1 cellular context compared by ENCODE assay signal in the genomic region with DNA sequence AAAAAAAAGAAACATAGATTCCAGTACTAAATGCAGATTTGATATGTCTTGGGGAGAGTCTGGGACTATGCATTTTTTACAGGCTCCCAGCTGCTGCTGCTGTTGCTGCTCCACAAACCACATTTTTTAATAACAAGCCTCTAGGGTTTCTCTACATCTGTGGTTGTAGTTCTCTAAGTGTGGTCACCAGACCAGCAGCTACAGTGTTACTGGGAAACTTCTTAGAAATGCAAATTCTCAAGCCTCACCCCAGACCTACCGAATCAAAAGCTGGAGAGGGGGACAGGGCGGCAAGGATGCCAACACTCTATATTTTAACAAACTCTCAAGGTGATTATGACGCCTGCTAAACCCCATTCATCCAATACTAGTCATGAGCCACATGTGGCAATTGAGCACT.
TF ChIP-seq lines count a peak whose summit lies in the region.

No MANE protein-coding gene starts in this region.

TF ChIP-seq in GM12878, 131 proteins besides CTCF, POLR2A, EP300 and RAD21 (continued from another document and continues in another):
- peak; percentile 36 for TF ChIP-seq MEF2B (IDR thresholded peaks at IDR 0.05; ENCODE audit: partially characterized antibody, poor library complexity, severe bottlenecking)
- no peak for TF ChIP-seq TAF1 (IDR thresholded peaks at IDR 0.05; ENCODE audit: borderline replicate concordance, low read depth, low read length)
- no peak for TF ChIP-seq ATF7 (IDR thresholded peaks at IDR 0.05; ENCODE audit: low read depth)
- TF ChIP-seq, protein P1, sequence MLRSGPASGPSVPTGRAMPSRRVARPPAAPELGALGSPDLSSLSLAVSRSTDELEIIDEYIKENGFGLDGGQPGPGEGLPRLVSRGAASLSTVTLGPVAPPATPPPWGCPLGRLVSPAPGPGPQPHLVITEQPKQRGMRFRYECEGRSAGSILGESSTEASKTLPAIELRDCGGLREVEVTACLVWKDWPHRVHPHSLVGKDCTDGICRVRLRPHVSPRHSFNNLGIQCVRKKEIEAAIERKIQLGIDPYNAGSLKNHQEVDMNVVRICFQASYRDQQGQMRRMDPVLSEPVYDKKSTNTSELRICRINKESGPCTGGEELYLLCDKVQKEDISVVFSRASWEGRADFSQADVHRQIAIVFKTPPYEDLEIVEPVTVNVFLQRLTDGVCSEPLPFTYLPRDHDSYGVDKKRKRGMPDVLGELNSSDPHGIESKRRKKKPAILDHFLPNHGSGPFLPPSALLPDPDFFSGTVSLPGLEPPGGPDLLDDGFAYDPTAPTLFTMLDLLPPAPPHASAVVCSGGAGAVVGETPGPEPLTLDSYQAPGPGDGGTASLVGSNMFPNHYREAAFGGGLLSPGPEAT (IDR thresholded peaks at IDR 0.05; ENCODE audit: low read depth) = peak; percentile 9; the same call in 1 of the 2 replicates
- TF ChIP-seq POU2F2 (IDR thresholded peaks at IDR 0.05; ENCODE audit: borderline replicate concordance, low read depth, low read length) = peak; percentile 72; the same call in 2 of the 3 replicates
- TF ChIP-seq, protein P2, sequence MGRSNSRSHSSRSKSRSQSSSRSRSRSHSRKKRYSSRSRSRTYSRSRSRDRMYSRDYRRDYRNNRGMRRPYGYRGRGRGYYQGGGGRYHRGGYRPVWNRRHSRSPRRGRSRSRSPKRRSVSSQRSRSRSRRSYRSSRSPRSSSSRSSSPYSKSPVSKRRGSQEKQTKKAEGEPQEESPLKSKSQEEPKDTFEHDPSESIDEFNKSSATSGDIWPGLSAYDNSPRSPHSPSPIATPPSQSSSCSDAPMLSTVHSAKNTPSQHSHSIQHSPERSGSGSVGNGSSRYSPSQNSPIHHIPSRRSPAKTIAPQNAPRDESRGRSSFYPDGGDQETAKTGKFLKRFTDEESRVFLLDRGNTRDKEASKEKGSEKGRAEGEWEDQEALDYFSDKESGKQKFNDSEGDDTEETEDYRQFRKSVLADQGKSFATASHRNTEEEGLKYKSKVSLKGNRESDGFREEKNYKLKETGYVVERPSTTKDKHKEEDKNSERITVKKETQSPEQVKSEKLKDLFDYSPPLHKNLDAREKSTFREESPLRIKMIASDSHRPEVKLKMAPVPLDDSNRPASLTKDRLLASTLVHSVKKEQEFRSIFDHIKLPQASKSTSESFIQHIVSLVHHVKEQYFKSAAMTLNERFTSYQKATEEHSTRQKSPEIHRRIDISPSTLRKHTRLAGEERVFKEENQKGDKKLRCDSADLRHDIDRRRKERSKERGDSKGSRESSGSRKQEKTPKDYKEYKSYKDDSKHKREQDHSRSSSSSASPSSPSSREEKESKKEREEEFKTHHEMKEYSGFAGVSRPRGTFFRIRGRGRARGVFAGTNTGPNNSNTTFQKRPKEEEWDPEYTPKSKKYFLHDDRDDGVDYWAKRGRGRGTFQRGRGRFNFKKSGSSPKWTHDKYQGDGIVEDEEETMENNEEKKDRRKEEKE (IDR thresholded peaks at IDR 0.05) = no peak
- no peak for TF ChIP-seq ZSCAN29 (IDR thresholded peaks at IDR 0.05)
- no peak for TF ChIP-seq WRNIP1 (IDR thresholded peaks at IDR 0.05; ENCODE audit: borderline replicate concordance, low read depth, low read length)
- no peak for TF ChIP-seq CHD1 (IDR thresholded peaks at IDR 0.05; ENCODE audit: low read depth, low read length)
- peak; percentile 41; the same call in 1 of the 2 replicates for TF ChIP-seq TCF12 (IDR thresholded peaks at IDR 0.05; ENCODE audit: low read depth, low read length)
- no peak for TF ChIP-seq TARDBP (IDR thresholded peaks at IDR 0.05; ENCODE audit: borderline replicate concordance)
- TF ChIP-seq, protein P3, sequence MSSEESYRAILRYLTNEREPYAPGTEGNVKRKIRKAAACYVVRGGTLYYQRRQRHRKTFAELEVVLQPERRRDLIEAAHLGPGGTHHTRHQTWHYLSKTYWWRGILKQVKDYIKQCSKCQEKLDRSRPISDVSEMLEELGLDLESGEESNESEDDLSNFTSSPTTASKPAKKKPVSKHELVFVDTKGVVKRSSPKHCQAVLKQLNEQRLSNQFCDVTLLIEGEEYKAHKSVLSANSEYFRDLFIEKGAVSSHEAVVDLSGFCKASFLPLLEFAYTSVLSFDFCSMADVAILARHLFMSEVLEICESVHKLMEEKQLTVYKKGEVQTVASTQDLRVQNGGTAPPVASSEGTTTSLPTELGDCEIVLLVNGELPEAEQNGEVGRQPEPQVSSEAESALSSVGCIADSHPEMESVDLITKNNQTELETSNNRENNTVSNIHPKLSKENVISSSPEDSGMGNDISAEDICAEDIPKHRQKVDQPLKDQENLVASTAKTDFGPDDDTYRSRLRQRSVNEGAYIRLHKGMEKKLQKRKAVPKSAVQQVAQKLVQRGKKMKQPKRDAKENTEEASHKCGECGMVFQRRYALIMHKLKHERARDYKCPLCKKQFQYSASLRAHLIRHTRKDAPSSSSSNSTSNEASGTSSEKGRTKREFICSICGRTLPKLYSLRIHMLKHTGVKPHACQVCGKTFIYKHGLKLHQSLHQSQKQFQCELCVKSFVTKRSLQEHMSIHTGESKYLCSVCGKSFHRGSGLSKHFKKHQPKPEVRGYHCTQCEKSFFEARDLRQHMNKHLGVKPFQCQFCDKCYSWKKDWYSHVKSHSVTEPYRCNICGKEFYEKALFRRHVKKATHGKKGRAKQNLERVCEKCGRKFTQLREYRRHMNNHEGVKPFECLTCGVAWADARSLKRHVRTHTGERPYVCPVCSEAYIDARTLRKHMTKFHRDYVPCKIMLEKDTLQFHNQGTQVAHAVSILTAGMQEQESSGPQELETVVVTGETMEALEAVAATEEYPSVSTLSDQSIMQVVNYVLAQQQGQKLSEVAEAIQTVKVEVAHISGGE (CRISPR knock-in tag; IDR thresholded peaks at IDR 0.05) = no peak
- TF ChIP-seq RCOR1 (conservative IDR thresholded peaks at IDR 0.05; ENCODE audit: low read depth, low read length) = no peak
- TF ChIP-seq, protein P4, sequence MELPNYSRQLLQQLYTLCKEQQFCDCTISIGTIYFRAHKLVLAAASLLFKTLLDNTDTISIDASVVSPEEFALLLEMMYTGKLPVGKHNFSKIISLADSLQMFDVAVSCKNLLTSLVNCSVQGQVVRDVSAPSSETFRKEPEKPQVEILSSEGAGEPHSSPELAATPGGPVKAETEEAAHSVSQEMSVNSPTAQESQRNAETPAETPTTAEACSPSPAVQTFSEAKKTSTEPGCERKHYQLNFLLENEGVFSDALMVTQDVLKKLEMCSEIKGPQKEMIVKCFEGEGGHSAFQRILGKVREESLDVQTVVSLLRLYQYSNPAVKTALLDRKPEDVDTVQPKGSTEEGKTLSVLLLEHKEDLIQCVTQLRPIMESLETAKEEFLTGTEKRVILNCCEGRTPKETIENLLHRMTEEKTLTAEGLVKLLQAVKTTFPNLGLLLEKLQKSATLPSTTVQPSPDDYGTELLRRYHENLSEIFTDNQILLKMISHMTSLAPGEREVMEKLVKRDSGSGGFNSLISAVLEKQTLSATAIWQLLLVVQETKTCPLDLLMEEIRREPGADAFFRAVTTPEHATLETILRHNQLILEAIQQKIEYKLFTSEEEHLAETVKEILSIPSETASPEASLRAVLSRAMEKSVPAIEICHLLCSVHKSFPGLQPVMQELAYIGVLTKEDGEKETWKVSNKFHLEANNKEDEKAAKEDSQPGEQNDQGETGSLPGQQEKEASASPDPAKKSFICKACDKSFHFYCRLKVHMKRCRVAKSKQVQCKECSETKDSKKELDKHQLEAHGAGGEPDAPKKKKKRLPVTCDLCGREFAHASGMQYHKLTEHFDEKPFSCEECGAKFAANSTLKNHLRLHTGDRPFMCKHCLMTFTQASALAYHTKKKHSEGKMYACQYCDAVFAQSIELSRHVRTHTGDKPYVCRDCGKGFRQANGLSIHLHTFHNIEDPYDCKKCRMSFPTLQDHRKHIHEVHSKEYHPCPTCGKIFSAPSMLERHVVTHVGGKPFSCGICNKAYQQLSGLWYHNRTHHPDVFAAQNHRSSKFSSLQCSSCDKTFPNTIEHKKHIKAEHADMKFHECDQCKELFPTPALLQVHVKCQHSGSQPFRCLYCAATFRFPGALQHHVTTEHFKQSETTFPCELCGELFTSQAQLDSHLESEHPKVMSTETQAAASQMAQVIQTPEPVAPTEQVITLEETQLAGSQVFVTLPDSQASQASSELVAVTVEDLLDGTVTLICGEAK (IDR thresholded peaks at IDR 0.05; ENCODE audit: borderline replicate concordance) = no peak
- TF ChIP-seq POLR2AphosphoS5 (IDR thresholded peaks at IDR 0.05; ENCODE audit: low read length) = no peak
- TF ChIP-seq ZNF207 (IDR thresholded peaks at IDR 0.05; ENCODE audit: borderline replicate concordance) = no peak
- TF ChIP-seq SUPT20H (IDR thresholded peaks at IDR 0.05; ENCODE audit: borderline replicate concordance, control insufficient read depth, low read depth, low read length) = no peak
- TF ChIP-seq BCL11A (IDR thresholded peaks at IDR 0.05; ENCODE audit: low read depth, low read length) = peak; percentile 41; the same call in 1 of the 2 replicates
- TF ChIP-seq SMARCA5 (IDR thresholded peaks at IDR 0.05) = no peak
- no peak for TF ChIP-seq ZBED1 (IDR thresholded peaks at IDR 0.05; ENCODE audit: borderline replicate concordance)
- TF ChIP-seq SPI1 (IDR thresholded peaks at IDR 0.05; ENCODE audit: borderline replicate concordance, insufficient read depth, low read depth, low read length) = no peak
- TF ChIP-seq, protein P5, sequence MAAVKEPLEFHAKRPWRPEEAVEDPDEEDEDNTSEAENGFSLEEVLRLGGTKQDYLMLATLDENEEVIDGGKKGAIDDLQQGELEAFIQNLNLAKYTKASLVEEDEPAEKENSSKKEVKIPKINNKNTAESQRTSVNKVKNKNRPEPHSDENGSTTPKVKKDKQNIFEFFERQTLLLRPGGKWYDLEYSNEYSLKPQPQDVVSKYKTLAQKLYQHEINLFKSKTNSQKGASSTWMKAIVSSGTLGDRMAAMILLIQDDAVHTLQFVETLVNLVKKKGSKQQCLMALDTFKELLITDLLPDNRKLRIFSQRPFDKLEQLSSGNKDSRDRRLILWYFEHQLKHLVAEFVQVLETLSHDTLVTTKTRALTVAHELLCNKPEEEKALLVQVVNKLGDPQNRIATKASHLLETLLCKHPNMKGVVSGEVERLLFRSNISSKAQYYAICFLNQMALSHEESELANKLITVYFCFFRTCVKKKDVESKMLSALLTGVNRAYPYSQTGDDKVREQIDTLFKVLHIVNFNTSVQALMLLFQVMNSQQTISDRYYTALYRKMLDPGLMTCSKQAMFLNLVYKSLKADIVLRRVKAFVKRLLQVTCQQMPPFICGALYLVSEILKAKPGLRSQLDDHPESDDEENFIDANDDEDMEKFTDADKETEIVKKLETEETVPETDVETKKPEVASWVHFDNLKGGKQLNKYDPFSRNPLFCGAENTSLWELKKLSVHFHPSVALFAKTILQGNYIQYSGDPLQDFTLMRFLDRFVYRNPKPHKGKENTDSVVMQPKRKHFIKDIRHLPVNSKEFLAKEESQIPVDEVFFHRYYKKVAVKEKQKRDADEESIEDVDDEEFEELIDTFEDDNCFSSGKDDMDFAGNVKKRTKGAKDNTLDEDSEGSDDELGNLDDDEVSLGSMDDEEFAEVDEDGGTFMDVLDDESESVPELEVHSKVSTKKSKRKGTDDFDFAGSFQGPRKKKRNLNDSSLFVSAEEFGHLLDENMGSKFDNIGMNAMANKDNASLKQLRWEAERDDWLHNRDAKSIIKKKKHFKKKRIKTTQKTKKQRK (IDR thresholded peaks at IDR 0.05; ENCODE audit: low read depth, low read length) = no peak
- TF ChIP-seq ZNF217 (IDR thresholded peaks at IDR 0.05) = no peak; the same call in 1 of the 2 replicates
- TF ChIP-seq, protein P6, sequence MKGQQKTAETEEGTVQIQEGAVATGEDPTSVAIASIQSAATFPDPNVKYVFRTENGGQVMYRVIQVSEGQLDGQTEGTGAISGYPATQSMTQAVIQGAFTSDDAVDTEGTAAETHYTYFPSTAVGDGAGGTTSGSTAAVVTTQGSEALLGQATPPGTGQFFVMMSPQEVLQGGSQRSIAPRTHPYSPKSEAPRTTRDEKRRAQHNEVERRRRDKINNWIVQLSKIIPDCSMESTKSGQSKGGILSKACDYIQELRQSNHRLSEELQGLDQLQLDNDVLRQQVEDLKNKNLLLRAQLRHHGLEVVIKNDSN (IDR thresholded peaks at IDR 0.05; ENCODE audit: borderline replicate concordance, extremely low read length, insufficient read depth, low read depth, low read length) = no peak
- TF ChIP-seq GATAD2B (conservative IDR thresholded peaks at IDR 0.05; ENCODE audit: low read depth) = no peak
- TF ChIP-seq NBN (IDR thresholded peaks at IDR 0.05) = no peak
- no peak for TF ChIP-seq HDAC2 (IDR thresholded peaks at IDR 0.05)
- TF ChIP-seq SREBF1 (IDR thresholded peaks at IDR 0.05; ENCODE audit: low read length) = no peak
- TF ChIP-seq RELA (IDR thresholded peaks at IDR 0.05; ENCODE audit: borderline replicate concordance, partially characterized antibody) = no peak
- TF ChIP-seq, protein P7, sequence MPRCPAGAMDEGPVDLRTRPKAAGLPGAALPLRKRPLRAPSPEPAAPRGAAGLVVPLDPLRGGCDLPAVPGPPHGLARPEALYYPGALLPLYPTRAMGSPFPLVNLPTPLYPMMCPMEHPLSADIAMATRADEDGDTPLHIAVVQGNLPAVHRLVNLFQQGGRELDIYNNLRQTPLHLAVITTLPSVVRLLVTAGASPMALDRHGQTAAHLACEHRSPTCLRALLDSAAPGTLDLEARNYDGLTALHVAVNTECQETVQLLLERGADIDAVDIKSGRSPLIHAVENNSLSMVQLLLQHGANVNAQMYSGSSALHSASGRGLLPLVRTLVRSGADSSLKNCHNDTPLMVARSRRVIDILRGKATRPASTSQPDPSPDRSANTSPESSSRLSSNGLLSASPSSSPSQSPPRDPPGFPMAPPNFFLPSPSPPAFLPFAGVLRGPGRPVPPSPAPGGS (IDR thresholded peaks at IDR 0.05; ENCODE audit: borderline replicate concordance, insufficient read depth, low read depth, low read length, poor library complexity, severe bottlenecking) = no peak
- no peak for TF ChIP-seq FOXK2 (IDR thresholded peaks at IDR 0.05)
- TF ChIP-seq MEF2A (IDR thresholded peaks at IDR 0.05; ENCODE audit: insufficient read depth, low read depth, low read length) = no peak
- TF ChIP-seq, protein P8, sequence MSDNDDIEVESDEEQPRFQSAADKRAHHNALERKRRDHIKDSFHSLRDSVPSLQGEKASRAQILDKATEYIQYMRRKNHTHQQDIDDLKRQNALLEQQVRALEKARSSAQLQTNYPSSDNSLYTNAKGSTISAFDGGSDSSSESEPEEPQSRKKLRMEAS (IDR thresholded peaks at IDR 0.05; ENCODE audit: low read depth, low read length) = no peak
- no peak for TF ChIP-seq CREB1 (IDR thresholded peaks at IDR 0.05; ENCODE audit: low read depth)
- no peak for TF ChIP-seq CREM (IDR thresholded peaks at IDR 0.05; ENCODE audit: low read depth)
- no peak for TF ChIP-seq BRCA1 (IDR thresholded peaks at IDR 0.05; ENCODE audit: low read depth, low read length)
- TF ChIP-seq, protein P9, sequence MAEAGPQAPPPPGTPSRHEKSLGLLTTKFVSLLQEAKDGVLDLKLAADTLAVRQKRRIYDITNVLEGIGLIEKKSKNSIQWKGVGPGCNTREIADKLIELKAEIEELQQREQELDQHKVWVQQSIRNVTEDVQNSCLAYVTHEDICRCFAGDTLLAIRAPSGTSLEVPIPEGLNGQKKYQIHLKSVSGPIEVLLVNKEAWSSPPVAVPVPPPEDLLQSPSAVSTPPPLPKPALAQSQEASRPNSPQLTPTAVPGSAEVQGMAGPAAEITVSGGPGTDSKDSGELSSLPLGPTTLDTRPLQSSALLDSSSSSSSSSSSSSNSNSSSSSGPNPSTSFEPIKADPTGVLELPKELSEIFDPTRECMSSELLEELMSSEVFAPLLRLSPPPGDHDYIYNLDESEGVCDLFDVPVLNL (IDR thresholded peaks at IDR 0.05; ENCODE audit: low read depth, low read length) = no peak
- no peak for TF ChIP-seq MXI1 (IDR thresholded peaks at IDR 0.05; ENCODE audit: low read depth, low read length)
- peak; percentile 32; the same call in 1 of the 2 replicates for TF ChIP-seq TCF3 (IDR thresholded peaks at IDR 0.05; ENCODE audit: borderline replicate concordance, insufficient read depth, low read depth, low read length)
- TF ChIP-seq KAT2A (conservative IDR thresholded peaks at IDR 0.05; ENCODE audit: control insufficient read depth, low read depth, low read length) = no peak
- no peak for TF ChIP-seq ZNF24 (IDR thresholded peaks at IDR 0.05)
